ENCODE assay signal across 8 cellular contexts in genomic region chr15:72474912-72475601, GRCh38. TPM values are rescaled to one million over a fixed set of nuclear protein-coding genes. Genes with fewer than 3 reads are reported as not detected.
A peak's percentile ranks its signal among the peaks of the same experiment; 100 is the strongest.
DNase-seq lines count a peak whose midpoint lies in the region; ATAC-seq and TF ChIP-seq lines count a peak whose summit lies in the region.

No MANE protein-coding gene starts in this region.

- H3K4me1 Mint-ChIP-seq in endothelial cell (ENCODE audit: unreplicated experiment) = peaks cover 20% of the 10 kb centered on the region

- CTCF ChIA-PET in BJ (lab: Yijun Ruan, JAX) = interaction anchor here (1.2 kb wide), 1 partner anchor 12 kb away, joined by 3 read pairs; no protein-coding TSS in a partner anchor

- peak; percentile 43 for ATAC-seq in GM19351 (IDR thresholded peaks at IDR 0.05; ENCODE audit: unreplicated experiment)
- ATAC-seq in HG03520 (IDR thresholded peaks at IDR 0.05; ENCODE audit: unreplicated experiment) = peak; percentile 29

- peak overlapping the region; percentile 82 for H3K4me3 ChIP-seq in BJ (ENCODE audit: low read depth, low read length)

- H3K9me3 Mint-ChIP-seq in endothelial cell (ENCODE audit: unreplicated experiment) = no peaks in the 10 kb centered on the region

- H3K36me3 Mint-ChIP-seq in endothelial cell (ENCODE audit: low read depth, unreplicated experiment) = peaks cover 21% of the 10 kb centered on the region

- POLR2A ChIA-PET in BJ (lab: Charles Lee) = no interaction called here

- H3K4me3 Mint-ChIP-seq in endothelial cell (ENCODE audit: unreplicated experiment) = peak overlapping the region; percentile 99

- peaks cover 2% of the 10 kb centered on the region; the same call in 1 of the 2 replicates for H3K36me3 ChIP-seq in BJ (ENCODE audit: control insufficient read depth, insufficient read depth, low read length)

- DNase-seq in BJ (ENCODE audit: low read depth) = peak; percentile 9
- DNase-seq in NOMO-1 treated with DMSO at 0.1 percent for 48 hours (lab: John Stamatoyannopoulos, UW; ENCODE audit: unreplicated experiment) = peak; percentile 82
- DNase-seq in activated CD8-positive, alpha-beta memory T cell treated with anti-CD3 and anti-CD28 coated beads, Interleukin-2, amount 50 U/mL, for 1 hour (ENCODE audit: extremely low read depth) = peak; percentile 53
- DNase-seq in endothelial cell (ENCODE audit: low spot score) = peak; percentile 59
- peak; percentile 50 for DNase-seq in midbrain (lab: John Stamatoyannopoulos, UW)
- DNase-seq in stimulated activated CD8-positive, alpha-beta memory T cell treated with anti-CD3 and anti-CD28 coated beads, Interleukin-2, amount 100 ng/mL, for 1 hour (ENCODE audit: low read depth in 2 of 2) = peak; percentile 57 to 64

- no peak for TF ChIP-seq CTCF in BJ (IDR thresholded peaks at IDR 0.05; ENCODE audit: insufficient read depth, low read depth, low read length)
- TF ChIP-seq CTCF in endothelial cell (IDR thresholded peaks at IDR 0.05; ENCODE audit: unreplicated experiment) = no peak

- peaks cover 12% of the 10 kb centered on the region for H3K27me3 Mint-ChIP-seq in endothelial cell (ENCODE audit: unreplicated experiment)

- peak overlapping the region; percentile 96 for H3K27ac Mint-ChIP-seq in endothelial cell (ENCODE audit: unreplicated experiment)

- H3K27me3 ChIP-seq in BJ (ENCODE audit: control insufficient read depth, insufficient read depth, low read length) = no peaks in the 10 kb centered on the region

RNA-seq across cellular contexts. Expression of gene ARIH1, which starts 0.9 kb away (rescaled TPM):
- 46.0 and 60.6 TPM in 2 replicates for polyA plus RNA-seq in BJ (2011; rRNA removed)
- polyA minus RNA-seq in BJ (2011; rRNA and poly(A)+ RNA removed) = 69.5 and 69.7 TPM in 2 replicates
- 184 TPM for total RNA-seq in endothelial cell (ENCODE audit: unreplicated experiment)

Comparison
In these comparisons a context has a peak if more than half of its experiments do, and no peak if none do; other contexts are left out.
1. Peak in every context shown above with its lines: DNase-seq, ATAC-seq and H3K4me3 ChIP-seq.
2. DNase-seq: peak in every context shown above with its lines; median percentile 82 in NOMO-1 treated with DMSO at 0.1 percent for 48 hours; 60 in stimulated activated CD8-positive, alpha-beta memory T cell treated with anti-CD3 and anti-CD28 coated beads, Interleukin-2, amount 100 ng/mL, for 1 hour; 59 in endothelial cell; 53 in activated CD8-positive, alpha-beta memory T cell treated with anti-CD3 and anti-CD28 coated beads, Interleukin-2, amount 50 U/mL, for 1 hour; 50 in midbrain; 9 in BJ.